12 cellular contexts compared by ENCODE assay signal in the genomic region with DNA sequence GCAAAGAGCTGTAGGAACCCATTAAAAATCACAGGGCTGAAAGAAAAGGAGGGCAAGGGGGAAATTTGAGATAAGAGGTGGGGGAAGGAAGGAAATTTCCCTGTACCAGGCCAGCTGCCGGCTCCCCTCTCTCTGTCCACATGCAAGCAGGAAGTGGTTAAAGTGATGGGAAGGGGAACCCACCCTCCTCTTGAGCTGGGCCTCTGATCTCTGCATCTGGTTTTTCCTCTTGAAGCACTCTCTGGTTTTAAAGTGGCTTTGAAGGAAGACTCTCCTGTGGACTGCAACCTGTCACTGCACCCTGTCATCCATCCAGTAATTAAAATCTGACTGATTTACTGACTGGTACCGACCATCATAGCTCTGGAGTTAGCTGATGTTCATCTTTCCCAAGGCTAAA.
"Had no signal": no experiment of that assay in that cellular context is flagged by ENCODE, and none has a peak within 500 bp of the region (broad histone marks: within the 10 kb centered on the region; RNA-seq: fewer than 3 reads in every experiment).

No MANE protein-coding gene starts in this region.

- H3K9me3 Mint-ChIP-seq: activated CD4-positive, alpha-beta T cell treated with anti-CD3 and anti-CD28 coated beads, Interleukin-2, amount 10 ng/mL, durations not matched to agents 7 days and 5 days; activated T-helper 17 cell treated with anti-CD3 and anti-CD28 coated beads, Interleukin-2, amount 50 U/mL, for 72 hours; naive thymus-derived CD8-positive, alpha-beta T cell; type B pancreatic cell had no signal

- H3K36me3 Mint-ChIP-seq: naive thymus-derived CD8-positive, alpha-beta T cell; type B pancreatic cell had no signal

- H3K27ac Mint-ChIP-seq: activated CD4-positive, alpha-beta T cell treated with anti-CD3 and anti-CD28 coated beads, Interleukin-2, amount 10 ng/mL, durations not matched to agents 7 days and 5 days; activated T-helper 17 cell treated with anti-CD3 and anti-CD28 coated beads, Interleukin-2, amount 50 U/mL, for 72 hours; type B pancreatic cell had no signal

- H3K4me1 Mint-ChIP-seq: activated T-helper 17 cell treated with anti-CD3 and anti-CD28 coated beads, Interleukin-2, amount 50 U/mL, for 72 hours had no signal

- H3K4me3 Mint-ChIP-seq: activated CD4-positive, alpha-beta T cell treated with anti-CD3 and anti-CD28 coated beads, Interleukin-2, amount 10 ng/mL, durations not matched to agents 7 days and 5 days; activated T-helper 17 cell treated with anti-CD3 and anti-CD28 coated beads, Interleukin-2, amount 50 U/mL, for 72 hours; type B pancreatic cell had no signal

- H3K27ac ChIP-seq: dorsolateral prefrontal cortex, left lung, neutrophil, right atrium auricular region, skin epidermis, suprapubic skin had no signal

- H3K36me3 ChIP-seq: left lung, neutrophil, right atrium auricular region, suprapubic skin had no signal

- H3K27me3 ChIP-seq: right atrium auricular region, suprapubic skin had no signal

- ATAC-seq: activated T-helper 17 cell treated with anti-CD3 and anti-CD28 coated beads, Interleukin-2, amount 50 U/mL, for 72 hours had no signal

- H3K4me3 ChIP-seq: dorsolateral prefrontal cortex, left lung, right atrium auricular region, skin epidermis, suprapubic skin had no signal

- H3K4me1 ChIP-seq: left lung, right atrium auricular region, suprapubic skin had no signal

- H3K9me3 ChIP-seq: left lung, neutrophil, right atrium auricular region, suprapubic skin had no signal

- DNase-seq: activated CD4-positive, alpha-beta T cell treated with anti-CD3 and anti-CD28 coated beads, Interleukin-2, amount 10 ng/mL, durations not matched to agents 7 days and 5 days; dorsolateral prefrontal cortex; erythroblast; left lung; naive thymus-derived CD8-positive, alpha-beta T cell; stimulated activated naive CD4-positive, alpha-beta T cell treated with Interleukin-2 at 50 U/mL for 16 hours had no signal
